Comparison of ENCODE assay signal across 7 cellular contexts in genomic region chr17:79893457-79893856, GRCh38. TPM values are rescaled to one million over a fixed set of nuclear protein-coding genes. Genes with fewer than 3 reads are reported as not detected.
DNase-seq lines count a peak whose midpoint lies in the region; ATAC-seq, FAIRE-seq and TF ChIP-seq lines count a peak whose summit lies in the region.
"Not testable (repeated sequence)": the region's sequence is repeated elsewhere in the genome, so short reads cannot be mapped to it uniquely, and the experiment has no call there.

No MANE protein-coding gene starts in this region.

- FAIRE-seq in bronchial epithelial cell (lab: Jason Lieb, UNC) (peak; percentile 82), urothelium cell line (lab: Jason Lieb, UNC) (peak; percentile 65)
- not testable (repeated sequence) for FAIRE-seq in HepG2 (lab: Jason Lieb, UNC)

- ATAC-seq in HepG2 = not testable (repeated sequence)

- CTCF ChIA-PET in HEK293 (lab: Yijun Ruan, JAX) (interaction anchor here (0.6 kb wide), 1 partner anchor 12 kb away, joined by 3 read pairs; no protein-coding TSS in a partner anchor), SK-N-SH (lab: Yijun Ruan, JAX) (interaction anchor here (8.1 kb wide), 1 partner anchor 51 kb away, joined by 92 read pairs; the partner anchor contains the start of gene CBX4)
- CTCF ChIA-PET in HepG2 (lab: Yijun Ruan, JAX; ENCODE audit: low intra/inter-chr PET ratio, low total read pairs) = not testable (repeated sequence)

- intact Hi-C loops in HepG2 (cut with micrococcal nuclease; ENCODE audit: unreplicated experiment) = not testable (repeated sequence)

- in situ Hi-C loops in HepG2 (cut with HindIII; ENCODE audit: extremely low pct_ligation_motif_present, low pct_unique_long_range_greater_than_20kb) = not testable (repeated sequence)

- not testable (repeated sequence) for H4K20me1 ChIP-seq in BLaER1 treated with 17β-estradiol and CSF1 and Interleukin-3, amounts not matched to agents 10 nM and 100 nM; SK-N-SH (ENCODE audit: insufficient read depth); HepG2 (ENCODE audit: insufficient read depth, low read length); osteoblast (ENCODE audit: insufficient read depth, low read length)

- not testable (repeated sequence) for H3K9me3 ChIP-seq in BLaER1 treated with 17β-estradiol and CSF1 and Interleukin-3, amounts not matched to agents 10 nM and 100 nM (replicated peaks in 1 of 11); HEK293 (ENCODE audit: control insufficient read depth, insufficient read depth, low read depth, low read length); SK-N-SH; HepG2 (ENCODE audit: low read length); osteoblast (ENCODE audit: low read depth, low read length)

- not testable (repeated sequence) for H3K36me3 ChIP-seq in BLaER1 treated with 17β-estradiol and CSF1 and Interleukin-3, amounts not matched to agents 10 nM and 100 nM; HEK293 (ENCODE audit: control insufficient read depth in 2 of 2, insufficient read depth in 1 of 2, low read length in 2 of 2); SK-N-SH (replicated peaks in 1 of 2; ENCODE audit: control insufficient read depth in 1 of 2, insufficient read depth in 2 of 2, low read length in 1 of 2); bronchial epithelial cell (ENCODE audit: control insufficient read depth, insufficient read depth, low read length); HepG2 (replicated peaks in 1 of 2; ENCODE audit: control insufficient read depth in 1 of 2, insufficient read depth in 2 of 2, low read length in 2 of 2); osteoblast (ENCODE audit: insufficient read depth, low read length)

- not testable (repeated sequence) for H3K9ac ChIP-seq in BLaER1 treated with 17β-estradiol and CSF1 and Interleukin-3, amounts not matched to agents 10 nM and 100 nM; SK-N-SH; HepG2 (ENCODE audit: insufficient read depth, low read depth, low read length)

- not testable (repeated sequence) for H3F3A ChIP-seq in SK-N-SH (replicated peaks; ENCODE audit: insufficient read depth)

- H3K4me2 ChIP-seq in BLaER1 treated with 17β-estradiol and CSF1 and Interleukin-3, amounts not matched to agents 10 nM and 100 nM = peak overlapping the region in 8 of 11 experiments; percentile 24 to 80 (median 59); a peak in 11 of 22 replicates
- not testable (repeated sequence) for H3K4me2 ChIP-seq in SK-N-SH; HepG2 (ENCODE audit: low read depth, low read length); osteoblast (ENCODE audit: insufficient read depth, low read length)

- 34% methylated on average over 4 of the region's 4 CpGs for WGBS in SK-N-SH (ENCODE audit: low lambda C conversion rate)
- WGBS in HepG2 (ENCODE audit: low lambda C conversion rate) = 64% methylated on average over 4 of the region's 4 CpGs

- TF ChIP-seq EP300 in SK-N-SH (IDR thresholded peaks at IDR 0.05; ENCODE audit: borderline replicate concordance in 1 of 2, low read depth in 1 of 2, low read length in 1 of 2); HepG2 (IDR thresholded peaks at IDR 0.05; ENCODE audit: low read depth in 2 of 2, low read length in 2 of 2); HepG2 (CRISPR knock-in tag; IDR thresholded peaks at IDR 0.05; ENCODE audit: borderline replicate concordance): not testable (repeated sequence)

- H3K4me1 ChIP-seq in BLaER1 treated with 17β-estradiol and CSF1 and Interleukin-3, amounts not matched to agents 10 nM and 100 nM = peaks cover 0 to 17% (median 11%) of the 10 kb centered on the region in 10 experiments; a peak in 14 of 20 replicates
- H3K4me1 ChIP-seq in HEK293 (ENCODE audit: control insufficient read depth, insufficient read depth, low read length); osteoblast (ENCODE audit: insufficient read depth, low read length): not testable (repeated sequence)
- H3K4me1 ChIP-seq in SK-N-SH (ENCODE audit: control insufficient read depth in 1 of 2, insufficient read depth in 2 of 2, low read depth in 1 of 2, low read length in 1 of 2) (peaks cover 0 to 21% of the 10 kb centered on the region in 2 experiments; a peak in 1 of 4 replicates), HepG2 (ENCODE audit: insufficient read depth, low read length) (peaks cover 23% of the 10 kb centered on the region)

- POLR2A ChIA-PET in HEK293 (lab: Yijun Ruan, JAX) = interaction anchor here (1.0 kb wide), 1 partner anchor 54 kb away, joined by 3 read pairs; the partner anchor contains the start of gene CBX4
- POLR2A ChIA-PET in SK-N-SH (lab: Yijun Ruan, JAX); HepG2 (lab: Yijun Ruan, JAX): not testable (repeated sequence)

- not testable (repeated sequence) for H3K79me2 ChIP-seq in SK-N-SH (ENCODE audit: insufficient read depth); HepG2 (ENCODE audit: insufficient read depth, low read length); osteoblast (ENCODE audit: insufficient read depth, low read length)

- H3K27ac ChIP-seq in BLaER1 treated with 17β-estradiol and CSF1 and Interleukin-3, amounts not matched to agents 10 nM and 100 nM; HEK293 (ENCODE audit: extremely low read depth, low read depth, low read length); SK-N-SH (ENCODE audit: low read depth in 2 of 2, low read length in 1 of 2); HepG2 (ENCODE audit: extremely low read length, insufficient read depth, low read length); osteoblast (ENCODE audit: low read depth, low read length): not testable (repeated sequence)

- not testable (repeated sequence) for H3K9me2 ChIP-seq in SK-N-SH

- BruUV-seq in HepG2 (replicated peaks; lab: Mats Ljungman, UMichigan) = not testable (repeated sequence)

- peak; percentile 30 for DNase-seq in SK-N-SH
- DNase-seq in bronchial epithelial cell (ENCODE audit: low read depth); HepG2 (ENCODE audit: low spot score); urothelium cell line (ENCODE audit: low spot score): not testable (repeated sequence)
- DNase-seq in osteoblast (ENCODE audit: insufficient read length, low spot score, missing footprints) = peak; percentile 53

- not testable (repeated sequence) for TF ChIP-seq RAD21 in SK-N-SH (IDR thresholded peaks at IDR 0.05; ENCODE audit: low read length); HepG2 (CRISPR knock-in tag; IDR thresholded peaks at IDR 0.05)

- H3K4me3 ChIP-seq in BLaER1 treated with 17β-estradiol and CSF1 and Interleukin-3, amounts not matched to agents 10 nM and 100 nM; HEK293 (ENCODE audit: low read depth, low read length); SK-N-SH (ENCODE audit: low read depth in 2 of 2, low read length in 1 of 2); bronchial epithelial cell (ENCODE audit: low read depth, low read length); HepG2 (replicated peaks in 1 of 3; ENCODE audit: insufficient read depth in 1 of 3, low read depth in 2 of 3, low read length in 3 of 3); osteoblast (ENCODE audit: insufficient read depth, low read length): not testable (repeated sequence)

- H2AFZ ChIP-seq in SK-N-SH (ENCODE audit: low read depth); HepG2 (ENCODE audit: low read length); osteoblast (ENCODE audit: low read length): not testable (repeated sequence)

- H3K27me3 ChIP-seq in BLaER1 treated with 17β-estradiol and CSF1 and Interleukin-3, amounts not matched to agents 10 nM and 100 nM; bronchial epithelial cell (ENCODE audit: control insufficient read depth, insufficient read depth, low read length); osteoblast (ENCODE audit: insufficient read depth, low read length): not testable (repeated sequence)
- peaks cover 29% of the 10 kb centered on the region; the same call in 1 of the 2 replicates for H3K27me3 ChIP-seq in SK-N-SH (ENCODE audit: insufficient read depth)
- H3K27me3 ChIP-seq in HepG2 (ENCODE audit: control insufficient read depth in 1 of 2, insufficient read depth in 2 of 2, low read length in 2 of 2) = peaks cover 2 to 34% of the 10 kb centered on the region in 2 experiments; a peak in 4 of 5 replicates

- not testable (repeated sequence) for TF ChIP-seq POLR2A in HepG2 (IDR thresholded peaks at IDR 0.05; ENCODE audit: insufficient read depth in 1 of 2, low read depth in 2 of 2, low read length in 2 of 2)

- not testable (repeated sequence) for TF ChIP-seq CTCF in HEK293 (tag by site-specific recombination; IDR thresholded peaks at IDR 0.05); SK-N-SH (IDR thresholded peaks at IDR 0.05); bronchial epithelial cell (IDR thresholded peaks at IDR 0.05; ENCODE audit: insufficient read depth, low read length, severe bottlenecking); HepG2 (CRISPR knock-in tag; IDR thresholded peaks at IDR 0.05); osteoblast (IDR thresholded peaks at IDR 0.05; ENCODE audit: extremely low read depth, low read depth, low read length)

RNA-seq across cellular contexts. Expression of gene CBX4, which starts 54.2 kb away (rescaled TPM):
- 16.6 and 21.9 TPM in 2 replicates for polyA plus RNA-seq in SK-N-SH (2012; rRNA removed)
- 11.0 and 13.2 TPM in 2 replicates for polyA plus RNA-seq in SK-N-SH (2012; cell fraction: cytosol; rRNA removed)
- polyA plus RNA-seq in SK-N-SH (2012; cell fraction: nucleus; rRNA removed) = 23.6 and 29.2 TPM in 2 replicates
- 43.4 and 86.8 TPM in 2 replicates for total RNA-seq in bronchial epithelial cell
- 17.1 and 25.8 TPM in 2 replicates for total RNA-seq in HepG2 (2016; rRNA removed; fragmentation: Illumina TruSeq; extraction: Trizol)
- total RNA-seq in HepG2 (2016; cell fraction: cytosol; rRNA removed; fragmentation: Illumina TruSeq; extraction: Trizol; ENCODE audit: low read depth) = 4.7 and 4.8 TPM in 2 replicates
- total RNA-seq in HepG2 (2016; cell fraction: insoluble cytoplasmic fraction; rRNA removed; fragmentation: Illumina TruSeq; extraction: Trizol) = 17.7 and 25.2 TPM in 2 replicates
- total RNA-seq in HepG2 (2016; cell fraction: membrane; rRNA removed; fragmentation: Illumina TruSeq; extraction: Trizol) = 13.9 and 15.1 TPM in 2 replicates
- 18.5 and 22.8 TPM in 2 replicates for total RNA-seq in HepG2 (2016; cell fraction: nucleus; rRNA removed; fragmentation: Illumina TruSeq; extraction: Trizol)
- 50.8 and 61.1 TPM in 2 replicates for polyA plus RNA-seq in HepG2 (2011; rRNA removed)
- 31.1 and 45.6 TPM in 2 replicates for polyA plus RNA-seq in HepG2 (2011; cell fraction: cytosol; rRNA removed)
- 117 and 122 TPM in 2 replicates for polyA plus RNA-seq in HepG2 (2011; cell fraction: nucleus; rRNA removed)
- polyA plus RNA-seq in HepG2 (2012) = 27.9 and 32.4 TPM in 2 replicates
- polyA plus RNA-seq in HepG2 (2016; cell fraction: cytosol; fragmentation: Illumina TruSeq; extraction: Trizol; ENCODE audit: low read depth) = 3.7 and 4.2 TPM in 2 replicates
- 29.4 and 33.0 TPM in 2 replicates for polyA plus RNA-seq in HepG2 (2016; cell fraction: insoluble cytoplasmic fraction; fragmentation: Illumina TruSeq; extraction: Trizol; ENCODE audit: low read depth)
- polyA plus RNA-seq in HepG2 (2016; cell fraction: membrane; fragmentation: Illumina TruSeq; extraction: Trizol; ENCODE audit: low read depth) = 11.7 and 12.5 TPM in 2 replicates
- 60.4 and 60.8 TPM in 2 replicates for polyA plus RNA-seq in HepG2 (2016; cell fraction: nucleus; fragmentation: Illumina TruSeq; extraction: Trizol; ENCODE audit: insufficient read depth, low read depth)
- polyA minus RNA-seq in HepG2 (2011; rRNA and poly(A)+ RNA removed; ENCODE audit: low replicate concordance) = 17.1 and 51.0 TPM in 2 replicates
- 33.1 and 38.6 TPM in 2 replicates for polyA minus RNA-seq in HepG2 (2011; cell fraction: cytosol; rRNA and poly(A)+ RNA removed)
- polyA minus RNA-seq in HepG2 (2011; cell fraction: nucleus; rRNA and poly(A)+ RNA removed) = 17.8 and 25.2 TPM in 2 replicates
- total RNA-seq in osteoblast = 17.1 and 22.1 TPM in 2 replicates
